In the genomic region with DNA sequence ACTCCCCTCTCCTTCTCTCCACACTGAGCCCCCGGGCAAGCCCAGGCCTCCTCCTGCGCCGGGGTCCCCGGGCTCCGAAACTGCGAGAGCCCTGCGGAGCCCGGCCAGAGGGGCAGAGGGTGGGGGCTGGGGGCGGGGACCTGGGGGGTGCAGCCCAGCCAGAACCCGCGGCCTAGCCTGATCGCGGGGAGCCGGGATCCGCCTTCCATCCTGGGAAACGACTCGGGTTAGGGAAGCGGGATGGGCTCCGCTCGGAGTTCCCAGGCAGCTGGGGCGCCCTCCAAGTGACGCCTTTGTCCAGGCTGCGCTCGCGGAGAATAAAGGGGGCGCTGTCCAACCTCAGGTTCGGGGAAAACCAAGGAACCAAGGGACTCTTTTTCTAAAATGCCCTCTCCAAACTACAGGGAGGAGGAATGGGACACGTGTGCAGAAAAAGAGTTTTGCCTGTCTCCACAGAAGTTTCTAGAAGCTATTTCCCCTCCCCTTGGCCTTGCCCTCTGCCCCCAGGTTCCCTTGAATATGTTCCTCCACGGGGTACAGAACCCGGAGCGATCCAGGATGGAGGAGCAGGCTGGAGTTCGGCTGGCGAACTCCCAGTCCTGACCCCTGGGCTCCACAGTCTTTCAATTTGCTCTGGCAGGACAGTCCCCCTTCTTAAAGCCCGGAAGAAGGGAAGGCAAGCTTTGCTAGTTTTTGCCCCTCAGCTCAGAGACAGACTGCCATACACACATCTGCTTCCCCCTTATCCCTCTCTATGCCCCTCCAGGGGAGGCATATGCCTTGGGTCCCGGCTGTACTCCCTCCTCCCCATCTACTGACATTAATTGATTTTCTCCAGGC, we compare ENCODE assay signal across 17 cellular contexts. TPM values are rescaled to one million over a fixed set of nuclear protein-coding genes. Genes with fewer than 3 reads are reported as not detected.
A peak's percentile ranks its signal among the peaks of the same experiment; 100 is the strongest.
DNase-seq lines count a peak whose midpoint lies in the region; ATAC-seq and TF ChIP-seq lines count a peak whose summit lies in the region.
"Had no signal": no experiment of that assay in that cellular context is flagged by ENCODE, and none has a peak within 500 bp of the region (broad histone marks: within the 10 kb centered on the region; RNA-seq: fewer than 3 reads in every experiment).

No MANE protein-coding gene starts in this region.

- H3K4me1 Mint-ChIP-seq in H9 (peaks cover 26 to 56% of the 10 kb centered on the region in 2 experiments), WTC11 (peaks cover 63% of the 10 kb centered on the region)

- H3K56ac ChIP-seq in H9 (ENCODE audit: insufficient read length, low read depth, low read length) (no peak overlapping the region), mesendoderm (ENCODE audit: low read length) (no peak overlapping the region)

- H3K79me1 ChIP-seq in H9 (ENCODE audit: insufficient read depth, low read depth, low read length, poor library complexity, severe bottlenecking) (no peaks in the 10 kb centered on the region), mesendoderm (ENCODE audit: low read length) (no peaks in the 10 kb centered on the region)

- no peak overlapping the region for H2AFZ ChIP-seq in H9 (ENCODE audit: low read length)

- CTCF ChIA-PET in WTC11 (lab: Charles Lee): interaction anchor here (0.6 to 5.2 kb wide), 11 partner anchors 9 to 436 kb away, joined by 3 to 113 read pairs (median 7); a partner anchor contains a TSS

- H3K14ac ChIP-seq in H9 (ENCODE audit: insufficient read depth, low read length): no peak overlapping the region

- H3K23me2 ChIP-seq in H9 (ENCODE audit: insufficient read length, low read depth, low read length, poor library complexity, severe bottlenecking): no peaks in the 10 kb centered on the region

- no peak overlapping the region for H2BK120ac ChIP-seq in H9 (ENCODE audit: low read depth, low read length, poor library complexity, severe bottlenecking)
- H2BK120ac ChIP-seq in mesendoderm (ENCODE audit: low read depth, low read length): no peak overlapping the region

- no peak overlapping the region for H4K91ac ChIP-seq in H9 (ENCODE audit: insufficient read length, low read depth, low read length)

- no peak overlapping the region for H4K5ac ChIP-seq in H9 (ENCODE audit: insufficient read length, low read depth, low read length)
- no peak overlapping the region for H4K5ac ChIP-seq in mesendoderm (ENCODE audit: low read length)

- H4K20me1 ChIP-seq in H9 (ENCODE audit: control insufficient read depth, insufficient read depth, insufficient read length): no peaks in the 10 kb centered on the region

- no peak overlapping the region for H2BK12ac ChIP-seq in H9 (ENCODE audit: insufficient read length, low read depth, low read length)

- TF ChIP-seq CTCF in H9 (conservative IDR thresholded peaks at IDR 0.05): peak; percentile 41
- TF ChIP-seq CTCF in WTC11 (IDR thresholded peaks at IDR 0.05): no peak
- TF ChIP-seq CTCF in right atrium auricular region (IDR thresholded peaks at IDR 0.05): no peak
- no peak for TF ChIP-seq CTCF in adrenal gland (IDR thresholded peaks at IDR 0.05)

- intact Hi-C loops in adrenal gland (cut with DNase I): no loop called here

- H3K9ac ChIP-seq in H9 (ENCODE audit: extremely low read depth, insufficient read length, low read length) (no peak overlapping the region), mesendoderm (ENCODE audit: low read length) (no peak overlapping the region)

- H3K4ac ChIP-seq in H9 (ENCODE audit: low read depth, low read length) (no peak overlapping the region), mesendoderm (ENCODE audit: low read depth, low read length) (no peak overlapping the region)

- H3K9me3 ChIP-seq in H9 (ENCODE audit: control insufficient read depth, low read depth, low read length) (no peaks in the 10 kb centered on the region), right atrium auricular region (no peaks in the 10 kb centered on the region), adrenal gland (replicated peaks in 1 of 3) (no peaks in the 10 kb centered on the region)
- H3K9me3 ChIP-seq: mucosa of descending colon had no signal

- H3K27me3 Mint-ChIP-seq in H9 (ENCODE audit: low read depth): peaks cover 99% of the 10 kb centered on the region
- peaks cover 100% of the 10 kb centered on the region for H3K27me3 Mint-ChIP-seq in WTC11 (ENCODE audit: low read depth)

- no peaks in the 10 kb centered on the region for H3K4me1 ChIP-seq in H9 (ENCODE audit: insufficient read depth, low read length)
- no peaks in the 10 kb centered on the region for H3K4me1 ChIP-seq in mesendoderm (ENCODE audit: control insufficient read depth, low read depth, low read length)
- peaks cover 0 to 15% of the 10 kb centered on the region in 2 donors for H3K4me1 ChIP-seq in right atrium auricular region
- no peaks in the 10 kb centered on the region for H3K4me1 ChIP-seq in adrenal gland (replicated peaks in 1 of 2)

- H3K18ac ChIP-seq in H9 (ENCODE audit: insufficient read length, low read depth, low read length): no peak overlapping the region
- no peak overlapping the region for H3K18ac ChIP-seq in mesendoderm (ENCODE audit: low read length)

- no peak for TF ChIP-seq POLR2A in adrenal gland (IDR thresholded peaks at IDR 0.05)

- H3K4me3 ChIP-seq in mesendoderm (ENCODE audit: low read length) (no peak overlapping the region), right atrium auricular region (no peak overlapping the region), adrenal gland (no peak overlapping the region)
- H3K4me3 ChIP-seq: dorsolateral prefrontal cortex, mucosa of descending colon had no signal

- no peaks in the 10 kb centered on the region for H3K36me3 ChIP-seq in mesendoderm (ENCODE audit: control insufficient read depth, insufficient read depth, low read length)
- no peaks in the 10 kb centered on the region for H3K36me3 ChIP-seq in right atrium auricular region
- H3K36me3 ChIP-seq in adrenal gland (replicated peaks in 1 of 2): no peaks in the 10 kb centered on the region

- DNase-seq in COLO668 (lab: John Stamatoyannopoulos, UW; ENCODE audit: unreplicated experiment) (peak; percentile 78), H9 (peak; percentile 64), WTC11 (ENCODE audit: low spot score) (peak; percentile 71), mesendoderm (peak; percentile 53), CD1c-positive myeloid dendritic cell (ENCODE audit: extremely low spot score) (no peak), NCI-H1417 treated with DMSO at 0.1 percent for 48 hours (lab: John Stamatoyannopoulos, UW) (no peak), right atrium auricular region (ENCODE audit: low spot score) (no peak), adrenal gland (no peak)
- DNase-seq: dorsolateral prefrontal cortex, NCI-H2081 had no signal

- H2BK15ac ChIP-seq in H9 (ENCODE audit: low read depth, low read length): no peak overlapping the region
- no peak overlapping the region for H2BK15ac ChIP-seq in mesendoderm (replicated peaks; ENCODE audit: low read depth)

- peak; percentile 35 for ATAC-seq in WTC11

- H2AK5ac ChIP-seq in H9 (ENCODE audit: insufficient read length, low read length): no peak overlapping the region
- H2AK5ac ChIP-seq in mesendoderm (ENCODE audit: low read length): no peak overlapping the region

- H4K8ac ChIP-seq in H9 (replicated peaks; ENCODE audit: insufficient read length, low read depth, low read length) (no peak overlapping the region), mesendoderm (ENCODE audit: low read depth, low read length) (no peak overlapping the region)

- no peak overlapping the region for H3T11ph ChIP-seq in H9 (ENCODE audit: low read length)

- H3K36me3 Mint-ChIP-seq in H9 (ENCODE audit: insufficient read depth in 1 of 3, low read depth in 3 of 3) (no peaks in the 10 kb centered on the region; a peak in 1 of 7 replicates), WTC11 (no peaks in the 10 kb centered on the region; the same call in 1 of the 2 replicates)

- H2BK20ac ChIP-seq in H9 (ENCODE audit: low read depth, low read length, poor library complexity, severe bottlenecking): no peak overlapping the region

- H3K27ac Mint-ChIP-seq in H9 (no peak overlapping the region; a peak in 1 of 7 replicates), WTC11 (no peak overlapping the region)
- H3K27ac Mint-ChIP-seq: activated CD4-positive, alpha-beta T cell treated with anti-CD3 and anti-CD28 coated beads for 36 hours; activated T-helper 1 cell treated with anti-CD3 and anti-CD28 coated beads, Interleukin-12 subunit alpha, Interleukin-12 subunit beta, Interleukin-2, Interleukin-4 antibody, amounts not matched to agents 30 ng/mL and 10 ng/mL and 1 ng/mL, durations not matched to agents 14 hours and 24 hours and 36 hours had no signal

- H3K9me3 Mint-ChIP-seq in H9 (peaks cover 3 to 16% of the 10 kb centered on the region in 2 experiments; a peak in 4 of 5 replicates), WTC11 (no peaks in the 10 kb centered on the region)
- H3K9me3 Mint-ChIP-seq: activated T-helper 1 cell treated with anti-CD3 and anti-CD28 coated beads, Interleukin-12 subunit alpha, Interleukin-12 subunit beta, Interleukin-2, Interleukin-4 antibody, amounts not matched to agents 30 ng/mL and 10 ng/mL and 1 ng/mL, durations not matched to agents 14 hours and 24 hours and 36 hours had no signal

- H3K27me3 ChIP-seq in H9 (ENCODE audit: insufficient read depth, low read length) (peaks cover 90% of the 10 kb centered on the region), mesendoderm (ENCODE audit: insufficient read depth, low read length, poor library complexity) (peaks cover 83% of the 10 kb centered on the region), right atrium auricular region (peaks cover 28 to 66% of the 10 kb centered on the region in 2 donors), adrenal gland (peaks cover 85% of the 10 kb centered on the region)

- no peak overlapping the region for H2BK5ac ChIP-seq in H9 (ENCODE audit: insufficient read length, low read length)
- no peak overlapping the region for H2BK5ac ChIP-seq in mesendoderm (ENCODE audit: low read length)

- H3K79me2 ChIP-seq in H9 (ENCODE audit: insufficient read depth, low read length) (no peaks in the 10 kb centered on the region), mesendoderm (ENCODE audit: control insufficient read depth, insufficient read depth, low read length) (no peaks in the 10 kb centered on the region)

- H3K23ac ChIP-seq in H9 (ENCODE audit: insufficient read length, low read depth, low read length): no peak overlapping the region
- no peak overlapping the region for H3K23ac ChIP-seq in mesendoderm (ENCODE audit: low read length)

- POLR2A ChIA-PET in WTC11 (lab: Charles Lee): no interaction called here

- H3K4me2 ChIP-seq in H9 (ENCODE audit: insufficient read depth, insufficient read length, low read length) (peak overlapping the region; percentile 44), mesendoderm (ENCODE audit: low read length) (no peak overlapping the region)

- H3K4me3 Mint-ChIP-seq in H9 (peak overlapping the region in 1 of 2 experiments; percentile 74; a peak in 2 of 5 replicates), WTC11 (peak overlapping the region; percentile 43)
- H3K4me3 Mint-ChIP-seq: activated CD4-positive, alpha-beta T cell treated with anti-CD3 and anti-CD28 coated beads for 36 hours; activated T-helper 1 cell treated with anti-CD3 and anti-CD28 coated beads, Interleukin-12 subunit alpha, Interleukin-12 subunit beta, Interleukin-2, Interleukin-4 antibody, amounts not matched to agents 30 ng/mL and 10 ng/mL and 1 ng/mL, durations not matched to agents 14 hours and 24 hours and 36 hours had no signal

- H3K27ac ChIP-seq in H9 (ENCODE audit: insufficient read length, low read depth, low read length) (no peak overlapping the region), mesendoderm (ENCODE audit: low read depth, low read length) (no peak overlapping the region), right atrium auricular region (no peak overlapping the region), adrenal gland (no peak overlapping the region)
- H3K27ac ChIP-seq: dorsolateral prefrontal cortex had no signal

- WGBS in H9 (ENCODE audit: extremely low coverage, insufficient read length, low lambda C conversion rate): no CpG with 5 or more reads among the region's 35 CpGs
- no CpG with 5 or more reads among the region's 35 CpGs for WGBS in mesendoderm (ENCODE audit: extremely low coverage, insufficient coverage, low lambda C conversion rate)
- WGBS in adrenal gland, 4 donors: 3 to 4% (median 4%) methylated on average over 15 to 35 of the region's 35 CpGs

RNA-seq across cellular contexts. Expression of a gene that starts 13.9 kb away (rescaled TPM):
- not detected in 2 replicates for total RNA-seq in H9 (2021)
- 0.16 to 0.18 TPM in 2 of 3 replicates, not detected in the other for total RNA-seq in WTC11 (2021)
- 0.01 TPM for polyA plus RNA-seq in mesendoderm (2013, experiment 1 of 2)
- not detected for polyA plus RNA-seq in mesendoderm (2013, experiment 2 of 2)
- total RNA-seq in right atrium auricular region: not detected
- under 1 TPM in 3 of 8 donors, not detected in 5; 0.11 to 0.87 (median 0.15) TPM for total RNA-seq in adrenal gland
- polyA plus RNA-seq in adrenal gland: not detected
- total RNA-seq: activated CD4-positive, alpha-beta T cell treated with anti-CD3 and anti-CD28 coated beads for 36 hours; activated T-helper 1 cell treated with anti-CD3 and anti-CD28 coated beads, Interleukin-12 subunit alpha, Interleukin-12 subunit beta, Interleukin-2, Interleukin-4 antibody, amounts not matched to agents 30 ng/mL and 10 ng/mL and 1 ng/mL, durations not matched to agents 14 hours and 24 hours and 36 hours; fibroblast of villous mesenchyme; mucosa of descending colon; pulmonary artery endothelial cell; T-helper 1 cell treated with Interleukin-12 subunit alpha and Interleukin-12 subunit beta and Interleukin-4 antibody, amounts not matched to agents 30 ng/mL and 1 ng/mL, for 36 hours had no signal
- polyA plus RNA-seq: IgD-negative memory B cell had no signal

Comparison
In these comparisons a context has a peak if more than half of its experiments do, and no peak if none do; other contexts are left out.
1. DNase-seq: peak in COLO668 (single experiment), H9 (single experiment), WTC11 (single experiment) and mesendoderm (single experiment); none in CD1c-positive myeloid dendritic cell (single experiment), NCI-H1417 treated with DMSO at 0.1 percent for 48 hours (single experiment), right atrium auricular region (single experiment) and adrenal gland (0 of 7).